1 cellular context compared by ENCODE assay signal in genomic region chr3:151178208-151178845, GRCh38.
TF ChIP-seq lines count a peak whose summit lies in the region.

No MANE protein-coding gene starts in this region.

TF ChIP-seq in HepG2, 621 proteins besides CTCF, POLR2A, EP300 and RAD21 (continued from another document and continues in another):
- TF ChIP-seq, protein P1, sequence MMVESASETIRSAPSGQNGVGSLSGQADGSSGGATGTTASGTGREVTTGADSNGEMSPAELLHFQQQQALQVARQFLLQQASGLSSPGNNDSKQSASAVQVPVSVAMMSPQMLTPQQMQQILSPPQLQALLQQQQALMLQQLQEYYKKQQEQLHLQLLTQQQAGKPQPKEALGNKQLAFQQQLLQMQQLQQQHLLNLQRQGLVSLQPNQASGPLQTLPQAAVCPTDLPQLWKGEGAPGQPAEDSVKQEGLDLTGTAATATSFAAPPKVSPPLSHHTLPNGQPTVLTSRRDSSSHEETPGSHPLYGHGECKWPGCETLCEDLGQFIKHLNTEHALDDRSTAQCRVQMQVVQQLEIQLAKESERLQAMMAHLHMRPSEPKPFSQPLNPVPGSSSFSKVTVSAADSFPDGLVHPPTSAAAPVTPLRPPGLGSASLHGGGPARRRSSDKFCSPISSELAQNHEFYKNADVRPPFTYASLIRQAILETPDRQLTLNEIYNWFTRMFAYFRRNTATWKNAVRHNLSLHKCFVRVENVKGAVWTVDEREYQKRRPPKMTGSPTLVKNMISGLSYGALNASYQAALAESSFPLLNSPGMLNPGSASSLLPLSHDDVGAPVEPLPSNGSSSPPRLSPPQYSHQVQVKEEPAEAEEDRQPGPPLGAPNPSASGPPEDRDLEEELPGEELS (CRISPR knock-in tag; IDR thresholded peaks at IDR 0.05), result peak; percentile 77
- TF ChIP-seq ZMAT3 (CRISPR knock-in tag; conservative IDR thresholded peaks at IDR 0.05), result no peak
- TF ChIP-seq ZNF841 (CRISPR knock-in tag; IDR thresholded peaks at IDR 0.05; ENCODE audit: borderline replicate concordance), result no peak
- no peak for TF ChIP-seq ZNF263 (CRISPR knock-in tag; IDR thresholded peaks at IDR 0.05)
- no peak for TF ChIP-seq ZNF780A (CRISPR knock-in tag; IDR thresholded peaks at IDR 0.05)
- TF ChIP-seq PHF8 (CRISPR knock-in tag; IDR thresholded peaks at IDR 0.05), result no peak
- 0 out of 2 replicates have a peak, but pooled peaks have one; percentile 43 for TF ChIP-seq ZNF607 (CRISPR knock-in tag; IDR thresholded peaks at IDR 0.05; ENCODE audit: borderline replicate concordance)
- TF ChIP-seq PATZ1 (CRISPR knock-in tag; IDR thresholded peaks at IDR 0.05), result peak; percentile 86
- TF ChIP-seq, protein P2, sequence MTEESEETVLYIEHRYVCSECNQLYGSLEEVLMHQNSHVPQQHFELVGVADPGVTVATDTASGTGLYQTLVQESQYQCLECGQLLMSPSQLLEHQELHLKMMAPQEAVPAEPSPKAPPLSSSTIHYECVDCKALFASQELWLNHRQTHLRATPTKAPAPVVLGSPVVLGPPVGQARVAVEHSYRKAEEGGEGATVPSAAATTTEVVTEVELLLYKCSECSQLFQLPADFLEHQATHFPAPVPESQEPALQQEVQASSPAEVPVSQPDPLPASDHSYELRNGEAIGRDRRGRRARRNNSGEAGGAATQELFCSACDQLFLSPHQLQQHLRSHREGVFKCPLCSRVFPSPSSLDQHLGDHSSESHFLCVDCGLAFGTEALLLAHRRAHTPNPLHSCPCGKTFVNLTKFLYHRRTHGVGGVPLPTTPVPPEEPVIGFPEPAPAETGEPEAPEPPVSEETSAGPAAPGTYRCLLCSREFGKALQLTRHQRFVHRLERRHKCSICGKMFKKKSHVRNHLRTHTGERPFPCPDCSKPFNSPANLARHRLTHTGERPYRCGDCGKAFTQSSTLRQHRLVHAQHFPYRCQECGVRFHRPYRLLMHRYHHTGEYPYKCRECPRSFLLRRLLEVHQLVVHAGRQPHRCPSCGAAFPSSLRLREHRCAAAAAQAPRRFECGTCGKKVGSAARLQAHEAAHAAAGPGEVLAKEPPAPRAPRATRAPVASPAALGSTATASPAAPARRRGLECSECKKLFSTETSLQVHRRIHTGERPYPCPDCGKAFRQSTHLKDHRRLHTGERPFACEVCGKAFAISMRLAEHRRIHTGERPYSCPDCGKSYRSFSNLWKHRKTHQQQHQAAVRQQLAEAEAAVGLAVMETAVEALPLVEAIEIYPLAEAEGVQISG (CRISPR knock-in tag; IDR thresholded peaks at IDR 0.05), result peak; percentile 21; the same call in 1 of the 2 replicates
- no peak for TF ChIP-seq ZNF678 (CRISPR knock-in tag; IDR thresholded peaks at IDR 0.05)
- peak; percentile 80 for TF ChIP-seq SP5 (CRISPR knock-in tag; IDR thresholded peaks at IDR 0.05; ENCODE audit: borderline replicate concordance, low read depth)
- peak; percentile 72 for TF ChIP-seq DPF2 (CRISPR knock-in tag; IDR thresholded peaks at IDR 0.05; ENCODE audit: borderline replicate concordance, low read depth)
- no peak for TF ChIP-seq ZNF101 (CRISPR knock-in tag; IDR thresholded peaks at IDR 0.05; ENCODE audit: borderline replicate concordance, low read depth)
- TF ChIP-seq ZNF512B (CRISPR knock-in tag; IDR thresholded peaks at IDR 0.05; ENCODE audit: borderline replicate concordance), result 0 out of 2 replicates have a peak, but pooled peaks have one; percentile 30
- TF ChIP-seq, protein P3, sequence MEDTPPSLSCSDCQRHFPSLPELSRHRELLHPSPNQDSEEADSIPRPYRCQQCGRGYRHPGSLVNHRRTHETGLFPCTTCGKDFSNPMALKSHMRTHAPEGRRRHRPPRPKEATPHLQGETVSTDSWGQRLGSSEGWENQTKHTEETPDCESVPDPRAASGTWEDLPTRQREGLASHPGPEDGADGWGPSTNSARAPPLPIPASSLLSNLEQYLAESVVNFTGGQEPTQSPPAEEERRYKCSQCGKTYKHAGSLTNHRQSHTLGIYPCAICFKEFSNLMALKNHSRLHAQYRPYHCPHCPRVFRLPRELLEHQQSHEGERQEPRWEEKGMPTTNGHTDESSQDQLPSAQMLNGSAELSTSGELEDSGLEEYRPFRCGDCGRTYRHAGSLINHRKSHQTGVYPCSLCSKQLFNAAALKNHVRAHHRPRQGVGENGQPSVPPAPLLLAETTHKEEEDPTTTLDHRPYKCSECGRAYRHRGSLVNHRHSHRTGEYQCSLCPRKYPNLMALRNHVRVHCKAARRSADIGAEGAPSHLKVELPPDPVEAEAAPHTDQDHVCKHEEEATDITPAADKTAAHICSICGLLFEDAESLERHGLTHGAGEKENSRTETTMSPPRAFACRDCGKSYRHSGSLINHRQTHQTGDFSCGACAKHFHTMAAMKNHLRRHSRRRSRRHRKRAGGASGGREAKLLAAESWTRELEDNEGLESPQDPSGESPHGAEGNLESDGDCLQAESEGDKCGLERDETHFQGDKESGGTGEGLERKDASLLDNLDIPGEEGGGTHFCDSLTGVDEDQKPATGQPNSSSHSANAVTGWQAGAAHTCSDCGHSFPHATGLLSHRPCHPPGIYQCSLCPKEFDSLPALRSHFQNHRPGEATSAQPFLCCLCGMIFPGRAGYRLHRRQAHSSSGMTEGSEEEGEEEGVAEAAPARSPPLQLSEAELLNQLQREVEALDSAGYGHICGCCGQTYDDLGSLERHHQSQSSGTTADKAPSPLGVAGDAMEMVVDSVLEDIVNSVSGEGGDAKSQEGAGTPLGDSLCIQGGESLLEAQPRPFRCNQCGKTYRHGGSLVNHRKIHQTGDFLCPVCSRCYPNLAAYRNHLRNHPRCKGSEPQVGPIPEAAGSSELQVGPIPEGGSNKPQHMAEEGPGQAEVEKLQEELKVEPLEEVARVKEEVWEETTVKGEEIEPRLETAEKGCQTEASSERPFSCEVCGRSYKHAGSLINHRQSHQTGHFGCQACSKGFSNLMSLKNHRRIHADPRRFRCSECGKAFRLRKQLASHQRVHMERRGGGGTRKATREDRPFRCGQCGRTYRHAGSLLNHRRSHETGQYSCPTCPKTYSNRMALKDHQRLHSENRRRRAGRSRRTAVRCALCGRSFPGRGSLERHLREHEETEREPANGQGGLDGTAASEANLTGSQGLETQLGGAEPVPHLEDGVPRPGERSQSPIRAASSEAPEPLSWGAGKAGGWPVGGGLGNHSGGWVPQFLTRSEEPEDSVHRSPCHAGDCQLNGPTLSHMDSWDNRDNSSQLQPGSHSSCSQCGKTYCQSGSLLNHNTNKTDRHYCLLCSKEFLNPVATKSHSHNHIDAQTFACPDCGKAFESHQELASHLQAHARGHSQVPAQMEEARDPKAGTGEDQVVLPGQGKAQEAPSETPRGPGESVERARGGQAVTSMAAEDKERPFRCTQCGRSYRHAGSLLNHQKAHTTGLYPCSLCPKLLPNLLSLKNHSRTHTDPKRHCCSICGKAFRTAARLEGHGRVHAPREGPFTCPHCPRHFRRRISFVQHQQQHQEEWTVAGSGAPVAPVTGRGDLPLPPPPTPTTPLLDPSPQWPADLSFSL (CRISPR knock-in tag; IDR thresholded peaks at IDR 0.05), result peak; percentile 63; the same call in 1 of the 2 replicates
- TF ChIP-seq, protein P4, sequence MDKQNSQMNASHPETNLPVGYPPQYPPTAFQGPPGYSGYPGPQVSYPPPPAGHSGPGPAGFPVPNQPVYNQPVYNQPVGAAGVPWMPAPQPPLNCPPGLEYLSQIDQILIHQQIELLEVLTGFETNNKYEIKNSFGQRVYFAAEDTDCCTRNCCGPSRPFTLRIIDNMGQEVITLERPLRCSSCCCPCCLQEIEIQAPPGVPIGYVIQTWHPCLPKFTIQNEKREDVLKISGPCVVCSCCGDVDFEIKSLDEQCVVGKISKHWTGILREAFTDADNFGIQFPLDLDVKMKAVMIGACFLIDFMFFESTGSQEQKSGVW (CRISPR knock-in tag; IDR thresholded peaks at IDR 0.05; ENCODE audit: borderline replicate concordance), result no peak
- no peak; the same call in 1 of the 2 replicates for TF ChIP-seq RARA (CRISPR knock-in tag; IDR thresholded peaks at IDR 0.05)
- peak; percentile 28; the same call in 1 of the 2 replicates for TF ChIP-seq FOXK2 (IDR thresholded peaks at IDR 0.05)
- peak; percentile 86 for TF ChIP-seq HMG20A (CRISPR knock-in tag; IDR thresholded peaks at IDR 0.05; ENCODE audit: borderline replicate concordance)
- no peak for TF ChIP-seq ADNP (CRISPR knock-in tag; IDR thresholded peaks at IDR 0.05)
- peak; percentile 99 for TF ChIP-seq ZEB1 (IDR thresholded peaks at IDR 0.05; ENCODE audit: insufficient replicate concordance, low read depth)
- TF ChIP-seq, protein P5, sequence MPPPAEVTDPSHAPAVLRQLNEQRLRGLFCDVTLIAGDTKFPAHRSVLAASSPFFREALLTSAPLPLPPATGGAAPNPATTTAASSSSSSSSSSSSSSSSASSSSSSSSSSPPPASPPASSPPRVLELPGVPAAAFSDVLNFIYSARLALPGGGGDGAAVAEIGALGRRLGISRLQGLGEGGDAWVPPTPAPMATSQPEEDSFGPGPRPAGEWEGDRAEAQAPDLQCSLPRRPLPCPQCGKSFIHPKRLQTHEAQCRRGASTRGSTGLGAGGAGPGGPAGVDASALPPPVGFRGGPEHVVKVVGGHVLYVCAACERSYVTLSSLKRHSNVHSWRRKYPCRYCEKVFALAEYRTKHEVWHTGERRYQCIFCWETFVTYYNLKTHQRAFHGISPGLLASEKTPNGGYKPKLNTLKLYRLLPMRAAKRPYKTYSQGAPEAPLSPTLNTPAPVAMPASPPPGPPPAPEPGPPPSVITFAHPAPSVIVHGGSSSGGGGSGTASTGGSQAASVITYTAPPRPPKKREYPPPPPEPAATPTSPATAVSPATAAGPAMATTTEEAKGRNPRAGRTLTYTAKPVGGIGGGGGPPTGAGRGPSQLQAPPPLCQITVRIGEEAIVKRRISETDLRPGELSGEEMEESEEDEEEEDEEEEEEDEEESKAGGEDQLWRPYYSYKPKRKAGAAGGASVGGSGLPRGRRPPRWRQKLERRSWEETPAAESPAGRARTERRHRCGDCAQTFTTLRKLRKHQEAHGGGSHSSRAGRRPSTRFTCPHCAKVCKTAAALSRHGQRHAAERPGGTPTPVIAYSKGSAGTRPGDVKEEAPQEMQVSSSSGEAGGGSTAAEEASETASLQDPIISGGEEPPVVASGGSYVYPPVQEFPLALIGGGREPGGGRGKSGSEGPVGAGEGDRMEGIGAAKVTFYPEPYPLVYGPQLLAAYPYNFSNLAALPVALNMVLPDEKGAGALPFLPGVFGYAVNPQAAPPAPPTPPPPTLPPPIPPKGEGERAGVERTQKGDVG (CRISPR knock-in tag; IDR thresholded peaks at IDR 0.05; ENCODE audit: borderline replicate concordance), result no peak
- no peak for TF ChIP-seq HMGA1 (CRISPR knock-in tag; conservative IDR thresholded peaks at IDR 0.05)
- peak; percentile 75; the same call in 1 of the 2 replicates for TF ChIP-seq FOXJ3 (CRISPR knock-in tag; IDR thresholded peaks at IDR 0.05; ENCODE audit: borderline replicate concordance)
- no peak for TF ChIP-seq ZNF513 (CRISPR knock-in tag; conservative IDR thresholded peaks at IDR 0.05)
- TF ChIP-seq ZNF292 (CRISPR knock-in tag; IDR thresholded peaks at IDR 0.05; ENCODE audit: borderline replicate concordance, low read depth), result peak; percentile 45; the same call in 1 of the 2 replicates
